ENCODE assay signal across 16 cellular contexts in the genomic region with DNA sequence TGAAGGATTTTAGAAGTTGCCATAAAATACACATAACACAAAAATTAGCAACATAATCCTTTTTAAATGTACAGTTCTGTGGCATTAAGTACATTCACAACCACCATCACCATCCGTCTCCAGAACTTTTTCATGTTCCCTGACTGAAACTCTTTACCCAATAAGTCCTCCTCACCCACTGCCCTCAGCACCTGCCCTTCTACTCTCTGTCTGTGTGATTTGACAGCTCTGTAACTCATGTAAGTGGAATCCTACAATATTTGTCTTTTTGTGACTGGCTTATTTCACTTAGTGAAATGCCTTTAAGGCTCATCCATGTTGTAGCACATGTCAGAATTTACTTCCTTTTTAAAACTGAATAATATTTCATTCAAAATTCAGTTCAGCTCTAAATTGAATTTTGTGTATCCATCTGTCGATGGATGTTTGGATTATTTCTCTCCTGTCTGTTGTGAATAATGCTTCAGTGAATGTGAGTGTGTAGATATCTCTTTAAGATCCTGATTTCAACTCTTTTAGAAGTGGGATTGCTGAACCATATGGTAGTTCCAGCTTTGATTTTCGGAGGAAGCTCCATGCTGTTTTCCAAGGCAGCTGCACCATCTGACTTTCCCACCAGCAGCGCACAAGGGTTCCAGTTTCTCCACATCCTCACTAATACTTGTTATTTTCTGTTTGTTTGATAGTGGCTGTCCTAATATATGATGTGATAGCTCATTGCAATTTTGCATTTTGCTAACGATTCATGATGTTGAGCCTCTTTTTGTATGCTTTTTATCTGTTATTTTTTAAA. TPM values are rescaled to one million over a fixed set of nuclear protein-coding genes. Genes with fewer than 3 reads are reported as not detected.
A peak's percentile ranks its signal among the peaks of the same experiment; 100 is the strongest.
DNase-seq lines count a peak whose midpoint lies in the region; ATAC-seq and TF ChIP-seq lines count a peak whose summit lies in the region.
"Had no signal": no experiment of that assay in that cellular context is flagged by ENCODE, and none has a peak within 500 bp of the region (broad histone marks: within the 10 kb centered on the region; RNA-seq: fewer than 3 reads in every experiment).

No MANE protein-coding gene starts in this region.

- WGBS in mesendoderm (ENCODE audit: extremely low coverage, insufficient coverage, low lambda C conversion rate) = no CpG with 5 or more reads among the region's 5 CpGs

- H3K27me3 Mint-ChIP-seq in activated naive CD8-positive, alpha-beta T cell = no peaks in the 10 kb centered on the region
- no peaks in the 10 kb centered on the region for H3K27me3 Mint-ChIP-seq in activated naive CD8-positive, alpha-beta T cell treated with anti-CD3 and anti-CD28 coated beads for 36 hours
- H3K27me3 Mint-ChIP-seq in dendritic cell treated with granulocyte-macrophage colony-stimulating factor and Interleukin-4, amounts not matched to agents 40 ng/mL and 50 ng/mL, for 4 days = no peaks in the 10 kb centered on the region
- H3K27me3 Mint-ChIP-seq: central memory CD8-positive, alpha-beta T cell; effector memory CD8-positive, alpha-beta T cell had no signal

- no peak overlapping the region for H3K23ac ChIP-seq in mesendoderm (ENCODE audit: low read length)

- H3K4me3 Mint-ChIP-seq in activated naive CD8-positive, alpha-beta T cell = no peak overlapping the region
- H3K4me3 Mint-ChIP-seq in activated naive CD8-positive, alpha-beta T cell treated with anti-CD3 and anti-CD28 coated beads for 36 hours = no peak overlapping the region
- H3K4me3 Mint-ChIP-seq in dendritic cell treated with granulocyte-macrophage colony-stimulating factor and Interleukin-4, amounts not matched to agents 40 ng/mL and 50 ng/mL, for 4 days = no peak overlapping the region
- H3K4me3 Mint-ChIP-seq: activated naive CD8-positive, alpha-beta T cell treated with anti-CD3 and anti-CD28 coated beads, Interleukin-2, amount 10 ng/mL, durations not matched to agents 7 days and 5 days; central memory CD8-positive, alpha-beta T cell; effector memory CD8-positive, alpha-beta T cell; T-helper 2 cell treated with Interferon-gamma antibody and Interleukin-4, amounts not matched to agents 5 μg/mL and 100 μg/mL, for 36 hours had no signal

- no peak overlapping the region for H2BK15ac ChIP-seq in mesendoderm (replicated peaks; ENCODE audit: low read depth)

- H3K4me1 Mint-ChIP-seq in activated naive CD8-positive, alpha-beta T cell (ENCODE audit: low read depth) = peaks cover 69% of the 10 kb centered on the region
- H3K4me1 Mint-ChIP-seq in activated naive CD8-positive, alpha-beta T cell treated with anti-CD3 and anti-CD28 coated beads for 36 hours = peaks cover 43% of the 10 kb centered on the region
- peaks cover 83% of the 10 kb centered on the region for H3K4me1 Mint-ChIP-seq in dendritic cell treated with granulocyte-macrophage colony-stimulating factor and Interleukin-4, amounts not matched to agents 40 ng/mL and 50 ng/mL, for 4 days (ENCODE audit: low read depth)

- H3K9me3 Mint-ChIP-seq in activated naive CD8-positive, alpha-beta T cell (ENCODE audit: low read depth) = no peaks in the 10 kb centered on the region
- no peaks in the 10 kb centered on the region for H3K9me3 Mint-ChIP-seq in activated naive CD8-positive, alpha-beta T cell treated with anti-CD3 and anti-CD28 coated beads for 36 hours
- no peaks in the 10 kb centered on the region for H3K9me3 Mint-ChIP-seq in dendritic cell treated with granulocyte-macrophage colony-stimulating factor and Interleukin-4, amounts not matched to agents 40 ng/mL and 50 ng/mL, for 4 days
- H3K9me3 Mint-ChIP-seq: activated naive CD8-positive, alpha-beta T cell treated with anti-CD3 and anti-CD28 coated beads, Interleukin-2, amount 10 ng/mL, durations not matched to agents 7 days and 5 days; central memory CD8-positive, alpha-beta T cell; effector memory CD8-positive, alpha-beta T cell; T-helper 2 cell treated with Interferon-gamma antibody and Interleukin-4, amounts not matched to agents 5 μg/mL and 100 μg/mL, for 36 hours had no signal

- no peak for TF ChIP-seq CTCF in LNCaP clone FGC (IDR thresholded peaks at IDR 0.05; ENCODE audit: control insufficient read depth, extremely low read depth, insufficient read depth)

- no peak overlapping the region for H2BK120ac ChIP-seq in mesendoderm (ENCODE audit: low read depth, low read length)

- no peaks in the 10 kb centered on the region for H3K79me2 ChIP-seq in mesendoderm (ENCODE audit: control insufficient read depth, insufficient read depth, low read length)

- H3K36me3 Mint-ChIP-seq in activated naive CD8-positive, alpha-beta T cell = peaks cover 3% of the 10 kb centered on the region
- H3K36me3 Mint-ChIP-seq in activated naive CD8-positive, alpha-beta T cell treated with anti-CD3 and anti-CD28 coated beads for 36 hours = peaks cover 8% of the 10 kb centered on the region
- H3K36me3 Mint-ChIP-seq in dendritic cell treated with granulocyte-macrophage colony-stimulating factor and Interleukin-4, amounts not matched to agents 40 ng/mL and 50 ng/mL, for 4 days (ENCODE audit: low read depth) = peaks cover 58% of the 10 kb centered on the region

- H3K4ac ChIP-seq in mesendoderm (ENCODE audit: low read depth, low read length) = no peak overlapping the region

- H3K27ac Mint-ChIP-seq in activated naive CD8-positive, alpha-beta T cell = peak overlapping the region; percentile 4
- no peak overlapping the region for H3K27ac Mint-ChIP-seq in activated naive CD8-positive, alpha-beta T cell treated with anti-CD3 and anti-CD28 coated beads for 36 hours
- H3K27ac Mint-ChIP-seq in dendritic cell treated with granulocyte-macrophage colony-stimulating factor and Interleukin-4, amounts not matched to agents 40 ng/mL and 50 ng/mL, for 4 days = peak overlapping the region; percentile 58
- H3K27ac Mint-ChIP-seq: activated naive CD8-positive, alpha-beta T cell treated with anti-CD3 and anti-CD28 coated beads, Interleukin-2, amount 10 ng/mL, durations not matched to agents 7 days and 5 days; T-helper 2 cell treated with Interferon-gamma antibody and Interleukin-4, amounts not matched to agents 5 μg/mL and 100 μg/mL, for 36 hours had no signal

- H3K4me3 ChIP-seq in LNCaP clone FGC (ENCODE audit: low read depth, low read length) (peak overlapping the region; percentile 21; the same call in 1 of the 2 replicates), mesendoderm (ENCODE audit: low read length) (no peak overlapping the region)

- no peak for ATAC-seq in esophagus mucosa
- ATAC-seq: effector memory CD8-positive, alpha-beta T cell; left colon had no signal

- no peak overlapping the region for H2BK5ac ChIP-seq in mesendoderm (ENCODE audit: low read length)

- H2AK5ac ChIP-seq in mesendoderm (ENCODE audit: low read length) = no peak overlapping the region

- peaks cover 4% of the 10 kb centered on the region for H3K79me1 ChIP-seq in mesendoderm (ENCODE audit: low read length)

- H3K27ac ChIP-seq in mesendoderm (ENCODE audit: low read depth, low read length) = no peak overlapping the region

- DNase-seq in activated naive CD8-positive, alpha-beta T cell treated with anti-CD3 and anti-CD28 coated beads for 36 hours = no peak
- DNase-seq in LNCaP clone FGC (ENCODE audit: low read depth) = no peak
- DNase-seq in stimulated activated CD8-positive, alpha-beta memory T cell treated with anti-CD3 and anti-CD28 coated beads, Interleukin-4, amount 100 ng/mL, for 48 hours = peak; percentile 13
- DNase-seq in NCI-H345 treated with DMSO at 0.1 percent for 48 hours (lab: John Stamatoyannopoulos, UW; ENCODE audit: unreplicated experiment) = no peak
- DNase-seq in mesendoderm = no peak
- DNase-seq: activated CD4-positive, CD25-positive, alpha-beta regulatory T cell treated with anti-CD3 and anti-CD28 coated beads, Interleukin-2, amount 50 U/mL, for 72 hours; activated naive CD8-positive, alpha-beta T cell treated with anti-CD3 and anti-CD28 coated beads, Interleukin-2, amount 10 ng/mL, durations not matched to agents 7 days and 5 days; effector memory CD8-positive, alpha-beta T cell; KG1; left colon; SIG-M5 had no signal

- H4K8ac ChIP-seq in mesendoderm (ENCODE audit: low read depth, low read length) = no peak overlapping the region

- H3K27me3 ChIP-seq in mesendoderm (ENCODE audit: insufficient read depth, low read length, poor library complexity) = no peaks in the 10 kb centered on the region

- H3K4me1 ChIP-seq in mesendoderm (ENCODE audit: control insufficient read depth, low read depth, low read length) = no peaks in the 10 kb centered on the region

- H3K4me2 ChIP-seq in mesendoderm (ENCODE audit: low read length) = no peak overlapping the region

- no peak overlapping the region for H3K18ac ChIP-seq in mesendoderm (ENCODE audit: low read length)

- no peaks in the 10 kb centered on the region for H3K36me3 ChIP-seq in mesendoderm (ENCODE audit: control insufficient read depth, insufficient read depth, low read length)

- H3K9ac ChIP-seq in mesendoderm (ENCODE audit: low read length) = no peak overlapping the region

- no peak overlapping the region for H3K56ac ChIP-seq in mesendoderm (ENCODE audit: low read length)

- intact Hi-C loops in dendritic cell treated with granulocyte-macrophage colony-stimulating factor and Interleukin-4, amounts not matched to agents 40 ng/mL and 50 ng/mL, for 4 days (cut with micrococcal nuclease) = loop anchor here (5.0 to 10.0 kb wide), 4 partner anchors 115 to 423 kb away; a partner anchor contains a TSS

- no peak overlapping the region for H4K5ac ChIP-seq in mesendoderm (ENCODE audit: low read length)

RNA-seq across cellular contexts. Expression of a gene that starts 4.2 kb away (rescaled TPM):
- total RNA-seq in activated naive CD8-positive, alpha-beta T cell treated with anti-CD3 and anti-CD28 coated beads for 36 hours = 10 to 100 TPM; 35.2 to 40.2 TPM
- total RNA-seq in esophagus mucosa = 27.3 TPM
- polyA plus RNA-seq in mesendoderm (2013, experiment 1 of 2) = 25.3 TPM
- polyA plus RNA-seq in mesendoderm (2013, experiment 2 of 2) = 26.1 TPM

RNA-seq across cellular contexts. Expression of a gene that starts 48.2 kb away (rescaled TPM):
- 10 to 100 TPM; 30.3 to 31.0 TPM for total RNA-seq in activated naive CD8-positive, alpha-beta T cell treated with anti-CD3 and anti-CD28 coated beads for 36 hours
- total RNA-seq in esophagus mucosa = 63.1 TPM
- 24.7 TPM for polyA plus RNA-seq in mesendoderm (2013, experiment 1 of 2)
- 24.4 TPM for polyA plus RNA-seq in mesendoderm (2013, experiment 2 of 2)
